In genomic region chr12:15928870-15929571, GRCh38 we compare ENCODE assay signal across 11 cellular contexts. TPM values are rescaled to one million over a fixed set of nuclear protein-coding genes. Genes with fewer than 3 reads are reported as not detected.
DNase-seq lines count a peak whose midpoint lies in the region; ATAC-seq and TF ChIP-seq lines count a peak whose summit lies in the region.
"Had no signal": no experiment of that assay in that cellular context is flagged by ENCODE, and none has a peak within 500 bp of the region (broad histone marks: within the 10 kb centered on the region; RNA-seq: fewer than 3 reads in every experiment).

No MANE protein-coding gene starts in this region.

- H3K14ac ChIP-seq in mesenchymal stem cell (ENCODE audit: low read length in 2 of 2), result no peak overlapping the region

- peak overlapping the region; percentile 32 for H3K27ac ChIP-seq in AG04450 (ENCODE audit: low read depth, low read length)
- no peak overlapping the region for H3K27ac ChIP-seq in HCT116 (ENCODE audit: low read depth, low read length)
- peak overlapping the region; percentile 56 for H3K27ac ChIP-seq in mesenchymal stem cell (ENCODE audit: low read length, poor library complexity, severe bottlenecking)
- H3K27ac ChIP-seq in CD8-positive, alpha-beta memory T cell (ENCODE audit: low read depth, low read length), result no peak overlapping the region
- H3K27ac ChIP-seq: uterus had no signal

- no TSS peak for BruUV-seq in HCT116 (replicated peaks; lab: Mats Ljungman, UMichigan)

- POLR2A ChIA-PET in AG04450 (lab: Yijun Ruan, JAX) (no interaction called here), HCT116 (lab: Charles Lee) (no interaction called here)
- POLR2A ChIA-PET in CD8-positive, alpha-beta memory T cell (lab: Charles Lee), result no interaction called here
- POLR2A ChIA-PET in activated CD4-positive, alpha-beta T cell treated with anti-CD3 and anti-CD28 coated beads for 36 hours (lab: Charles Lee), result no interaction called here

- no peak overlapping the region for H2BK15ac ChIP-seq in mesenchymal stem cell (ENCODE audit: low read depth, poor library complexity, severe bottlenecking)

- 53% methylated on average over 10 of the region's 10 CpGs for WGBS in mesenchymal stem cell

- no peak overlapping the region for H3K4ac ChIP-seq in mesenchymal stem cell (ENCODE audit: low read depth in 1 of 2, low read length in 2 of 2)

- no peak overlapping the region for H3K23ac ChIP-seq in mesenchymal stem cell (ENCODE audit: low read length in 2 of 2)

- intact Hi-C loops in HCT116 (cut with micrococcal nuclease), result no loop called here
- intact Hi-C loops in activated CD4-positive, alpha-beta T cell treated with anti-CD3 and anti-CD28 coated beads for 36 hours (cut with DNase I, micrococcal nuclease), result no loop called here

- H3K4me2 ChIP-seq in HCT116 (ENCODE audit: low read length) (peak overlapping the region; percentile 13; the same call in 1 of the 2 replicates), mesenchymal stem cell (ENCODE audit: low read length, poor library complexity, severe bottlenecking) (peak overlapping the region; percentile 13)

- in situ Hi-C loops in HAP-1 (cut with MboI; ENCODE audit: low sequenced_read_pairs), result no loop called here

- H4K91ac ChIP-seq in mesenchymal stem cell (ENCODE audit: low read length), result no peak overlapping the region

- no peak overlapping the region for H3K9ac ChIP-seq in HCT116 (ENCODE audit: low read length)
- H3K9ac ChIP-seq in mesenchymal stem cell (ENCODE audit: low read length), result peak overlapping the region; percentile 68

- peak overlapping the region; percentile 26 for H2AK5ac ChIP-seq in mesenchymal stem cell (ENCODE audit: low read length, severe bottlenecking)

- peak overlapping the region in 3 of 5 experiments; percentile 20 to 75 (median 72) for H3K27ac Mint-ChIP-seq in brain
- H3K27ac Mint-ChIP-seq in CD8-positive, alpha-beta memory T cell, result no peak overlapping the region
- no peak overlapping the region for H3K27ac Mint-ChIP-seq in activated CD4-positive, alpha-beta T cell treated with anti-CD3 and anti-CD28 coated beads for 36 hours

- TF ChIP-seq CTCF in AG04450 (IDR thresholded peaks at IDR 0.05; ENCODE audit: low read depth, low read length) (no peak), HCT116 (IDR thresholded peaks at IDR 0.05 in 2 of 3, conservative IDR thresholded peaks at IDR 0.05 in 1 of 3; ENCODE audit: borderline replicate concordance in 1 of 3, insufficient read depth in 1 of 3, low read depth in 2 of 3, low read length in 2 of 3) (no peak), brain (conservative IDR thresholded peaks at IDR 0.05) (no peak)

- H3K9me3 Mint-ChIP-seq in brain, result peaks cover 0 to 5% (median 2%) of the 10 kb centered on the region in 5 experiments
- H3K9me3 Mint-ChIP-seq in CD8-positive, alpha-beta memory T cell, result peaks cover 0 to 2% (median 0%) of the 10 kb centered on the region in 5 donors
- H3K9me3 Mint-ChIP-seq in activated CD4-positive, alpha-beta T cell treated with anti-CD3 and anti-CD28 coated beads for 36 hours (ENCODE audit: low read depth), result peaks cover 2% of the 10 kb centered on the region

- TF ChIP-seq POLR2A in HCT116 (IDR thresholded peaks at IDR 0.05; ENCODE audit: borderline replicate concordance, extremely low read depth, insufficient read depth, insufficient read length), result no peak

- no peaks in the 10 kb centered on the region for H4K20me1 ChIP-seq in HCT116 (ENCODE audit: insufficient read depth)

- no peak for TF ChIP-seq RAD21 in HCT116 (IDR thresholded peaks at IDR 0.05; ENCODE audit: low read depth)

- H3K36me3 Mint-ChIP-seq in brain, result peaks cover 4% of the 10 kb centered on the region
- peaks cover 0 to 12% (median 4%) of the 10 kb centered on the region in 3 donors for H3K36me3 Mint-ChIP-seq in CD8-positive, alpha-beta memory T cell
- H3K36me3 Mint-ChIP-seq in activated CD4-positive, alpha-beta T cell treated with anti-CD3 and anti-CD28 coated beads for 36 hours (ENCODE audit: low read depth), result peaks cover 5% of the 10 kb centered on the region

- H3K9me3 ChIP-seq in AG04450 (ENCODE audit: control insufficient read depth, insufficient read depth, low read length) (peaks cover 3% of the 10 kb centered on the region; the same call in 1 of the 2 replicates), HCT116 (ENCODE audit: control insufficient read depth in 1 of 2, insufficient read depth in 1 of 2, low read depth in 1 of 2, low read length in 2 of 2) (no peaks in the 10 kb centered on the region), mesenchymal stem cell (ENCODE audit: control insufficient read depth, low read length) (no peaks in the 10 kb centered on the region), HAP-1 (no peaks in the 10 kb centered on the region)
- H3K9me3 ChIP-seq in CD8-positive, alpha-beta memory T cell (ENCODE audit: low read length), result no peaks in the 10 kb centered on the region
- H3K9me3 ChIP-seq: uterus had no signal

- no peak overlapping the region for H3K18ac ChIP-seq in mesenchymal stem cell (ENCODE audit: low read depth in 1 of 2, low read length in 2 of 2)

- no peak overlapping the region for H2BK12ac ChIP-seq in mesenchymal stem cell (ENCODE audit: low read length in 2 of 2)

- no peak overlapping the region for H2AFZ ChIP-seq in HCT116 (ENCODE audit: low read depth, low read length, poor library complexity, severe bottlenecking)
- no peak overlapping the region for H2AFZ ChIP-seq in mesenchymal stem cell (ENCODE audit: low read depth, low read length)

- H3K79me1 ChIP-seq in mesenchymal stem cell (replicated peaks; ENCODE audit: low read length, poor library complexity, severe bottlenecking), result peaks cover 17% of the 10 kb centered on the region

- H2BK120ac ChIP-seq in mesenchymal stem cell (ENCODE audit: low read depth, low read length), result no peak overlapping the region

- H4K8ac ChIP-seq in mesenchymal stem cell (ENCODE audit: low read length), result no peak overlapping the region

- H3K27me3 ChIP-seq in AG04450 (ENCODE audit: control insufficient read depth, insufficient read depth, low read length) (no peaks in the 10 kb centered on the region), HCT116 (ENCODE audit: insufficient read depth, low read length) (no peaks in the 10 kb centered on the region), mesenchymal stem cell (ENCODE audit: control insufficient read depth in 1 of 2, insufficient read depth in 1 of 2, low read length in 2 of 2) (no peaks in the 10 kb centered on the region), HAP-1 (ENCODE audit: low read depth) (no peaks in the 10 kb centered on the region)
- H3K27me3 ChIP-seq in CD8-positive, alpha-beta memory T cell (ENCODE audit: insufficient read depth, low read length, poor library complexity, severe bottlenecking), result no peaks in the 10 kb centered on the region
- H3K27me3 ChIP-seq: uterus had no signal

- H3K79me2 ChIP-seq in HCT116 (ENCODE audit: insufficient read depth, low read length), result no peaks in the 10 kb centered on the region; the same call in 1 of the 2 replicates

- H2BK5ac ChIP-seq in mesenchymal stem cell (ENCODE audit: low read depth, low read length, poor library complexity, severe bottlenecking), result no peak overlapping the region

- RAD21 ChIA-PET in HCT116 (lab: Charles Lee; ENCODE audit: low non-redundant PET in 1 of 2, low total read pairs in 2 of 2, uncharacterized antibody in 2 of 2, unreplicated experiment in 2 of 2), result no interaction called here

- H3K4me3 Mint-ChIP-seq in brain, result peak overlapping the region in 4 of 5 experiments; percentile 15 to 72 (median 59)
- no peak overlapping the region for H3K4me3 Mint-ChIP-seq in CD8-positive, alpha-beta memory T cell
- no peak overlapping the region for H3K4me3 Mint-ChIP-seq in activated CD4-positive, alpha-beta T cell treated with anti-CD3 and anti-CD28 coated beads for 36 hours
- H3K4me3 Mint-ChIP-seq: CD4-positive, alpha-beta memory T cell had no signal

- H3K36me3 ChIP-seq in HCT116 (ENCODE audit: control insufficient read depth in 1 of 2, insufficient read depth in 2 of 2, low read length in 2 of 2) (no peaks in the 10 kb centered on the region), mesenchymal stem cell (ENCODE audit: control insufficient read depth in 1 of 2, insufficient read depth in 2 of 2, low read depth in 1 of 2, low read length in 2 of 2) (peaks cover 0 to 2% of the 10 kb centered on the region in 2 experiments), HAP-1 (replicated peaks) (no peaks in the 10 kb centered on the region)
- no peaks in the 10 kb centered on the region for H3K36me3 ChIP-seq in CD8-positive, alpha-beta memory T cell (ENCODE audit: insufficient read depth, low read length)
- H3K36me3 ChIP-seq: uterus had no signal

- DNase-seq in AG04450 (ENCODE audit: low read depth, low spot score), result no peak
- no peak for DNase-seq in HCT116 (ENCODE audit: low read depth, low spot score)
- DNase-seq in mesenchymal stem cell, result no peak
- DNase-seq in CD8-positive, alpha-beta memory T cell, result no peak
- DNase-seq in SKM-1 (lab: John Stamatoyannopoulos, UW; ENCODE audit: unreplicated experiment), result no peak
- no peak for DNase-seq in HAP-1 (ENCODE audit: low spot score in 2 of 2)
- DNase-seq in activated CD4-positive, alpha-beta T cell treated with anti-CD3 and anti-CD28 coated beads for 36 hours, result no peak
- DNase-seq: CD4-positive, alpha-beta memory T cell; NCI-H510A; uterus had no signal

- no peak for ATAC-seq in HCT116
- ATAC-seq in activated CD4-positive, alpha-beta T cell treated with anti-CD3 and anti-CD28 coated beads for 36 hours, result no peak

- no peaks in the 10 kb centered on the region for H3K27me3 Mint-ChIP-seq in brain
- no peaks in the 10 kb centered on the region for H3K27me3 Mint-ChIP-seq in CD8-positive, alpha-beta memory T cell
- no peaks in the 10 kb centered on the region for H3K27me3 Mint-ChIP-seq in activated CD4-positive, alpha-beta T cell treated with anti-CD3 and anti-CD28 coated beads for 36 hours
- H3K27me3 Mint-ChIP-seq: CD4-positive, alpha-beta memory T cell had no signal

- peaks cover 2 to 22% of the 10 kb centered on the region in 2 experiments; a peak in 3 of 4 replicates for H3K4me1 ChIP-seq in HCT116 (ENCODE audit: control insufficient read depth in 1 of 2, insufficient read depth in 2 of 2, low read length in 2 of 2)
- peaks cover 7% of the 10 kb centered on the region for H3K4me1 ChIP-seq in mesenchymal stem cell (ENCODE audit: control insufficient read depth, insufficient read depth, low read depth, low read length)
- H3K4me1 ChIP-seq in CD8-positive, alpha-beta memory T cell (ENCODE audit: insufficient read depth, low read length), result no peaks in the 10 kb centered on the region
- peaks cover 9% of the 10 kb centered on the region for H3K4me1 ChIP-seq in HAP-1
- H3K4me1 ChIP-seq: uterus had no signal

- H3K4me3 ChIP-seq in AG04450 (ENCODE audit: low read depth, low read length), result no peak overlapping the region
- H3K4me3 ChIP-seq in HCT116 (replicated peaks in 1 of 2; ENCODE audit: low read depth in 1 of 2, low read length in 2 of 2), result no peak overlapping the region
- peak overlapping the region in 1 of 2 experiments; percentile 65 for H3K4me3 ChIP-seq in mesenchymal stem cell (ENCODE audit: insufficient read depth in 1 of 2, low read depth in 1 of 2, low read length in 2 of 2)
- H3K4me3 ChIP-seq in CD8-positive, alpha-beta memory T cell (ENCODE audit: low read length), result no peak overlapping the region
- H3K4me3 ChIP-seq in HAP-1, result no peak overlapping the region
- H3K4me3 ChIP-seq: uterus had no signal

- CTCF ChIA-PET in AG04450 (lab: Charles Lee), result interaction anchor here (0.8 to 2.0 kb wide), 4 partner anchors 8 to 53 kb away, joined by 3 to 5 read pairs (median 4); partner anchors contain the start of gene DERA
- CTCF ChIA-PET in HCT116 (lab: Charles Lee), result no interaction called here
- CTCF ChIA-PET in CD8-positive, alpha-beta memory T cell (lab: Charles Lee), result no interaction called here
- CTCF ChIA-PET in activated CD4-positive, alpha-beta T cell treated with anti-CD3 and anti-CD28 coated beads for 36 hours (lab: Charles Lee), result interaction anchor here (0.6 to 1.4 kb wide), 4 partner anchors 8 to 339 kb away, joined by 3 to 7 read pairs (median 3); no protein-coding TSS in a partner anchor

- H3K9me2 ChIP-seq in HCT116 (ENCODE audit: insufficient read depth), result no peaks in the 10 kb centered on the region

- peaks cover 24% of the 10 kb centered on the region for H3K4me1 Mint-ChIP-seq in brain
- peaks cover 0 to 5% (median 4%) of the 10 kb centered on the region in 3 donors for H3K4me1 Mint-ChIP-seq in CD8-positive, alpha-beta memory T cell
- H3K4me1 Mint-ChIP-seq in activated CD4-positive, alpha-beta T cell treated with anti-CD3 and anti-CD28 coated beads for 36 hours, result peaks cover 5% of the 10 kb centered on the region

RNA-seq across cellular contexts. Expression of gene DERA, which starts 17.9 kb away (rescaled TPM):
- polyA plus RNA-seq in AG04450 (2011; rRNA removed), result 32.5 and 44.3 TPM in 2 replicates
- 22.4 and 30.9 TPM in 2 replicates for polyA minus RNA-seq in AG04450 (2011; rRNA and poly(A)+ RNA removed)
- 32.6 TPM for total RNA-seq in HCT116 (2021; ENCODE audit: unreplicated experiment)
- polyA plus RNA-seq in HCT116 (2012), result 16.3 and 24.5 TPM in 2 replicates
- polyA plus RNA-seq in brain (ENCODE audit: insufficient read depth, low read depth, low replicate concordance), result 51.1 TPM
- 13.8 TPM for polyA plus RNA-seq in mesenchymal stem cell (2013, experiment 1 of 2)
- polyA plus RNA-seq in mesenchymal stem cell (2013, experiment 2 of 2), result 14.0 TPM
- total RNA-seq in CD8-positive, alpha-beta memory T cell, result 10 to 100 TPM; 25.2 to 26.6 TPM
- 25.8 TPM for polyA plus RNA-seq in CD8-positive, alpha-beta memory T cell
- total RNA-seq in activated CD4-positive, alpha-beta T cell treated with anti-CD3 and anti-CD28 coated beads for 36 hours, result 10 to 100 TPM; 30.9 to 35.7 TPM

RNA-seq across cellular contexts. Expression of gene STRAP, which starts 46.8 kb away (rescaled TPM):
- polyA plus RNA-seq in AG04450 (2011; rRNA removed) (133 and 180 TPM in 2 replicates), brain (ENCODE audit: insufficient read depth, low read depth, low replicate concordance) (111 TPM)
- 151 and 152 TPM in 2 replicates for polyA minus RNA-seq in AG04450 (2011; rRNA and poly(A)+ RNA removed)
- 156 TPM for total RNA-seq in HCT116 (2021; ENCODE audit: unreplicated experiment)
- polyA plus RNA-seq in HCT116 (2012), result 80.4 and 81.4 TPM in 2 replicates
- polyA plus RNA-seq in mesenchymal stem cell (2013, experiment 1 of 2), result 205 TPM
- 207 TPM for polyA plus RNA-seq in mesenchymal stem cell (2013, experiment 2 of 2)
- 100 to 1,000 TPM; 179 to 185 TPM for total RNA-seq in CD8-positive, alpha-beta memory T cell
- 112 TPM for polyA plus RNA-seq in CD8-positive, alpha-beta memory T cell
- total RNA-seq in activated CD4-positive, alpha-beta T cell treated with anti-CD3 and anti-CD28 coated beads for 36 hours, result 100 to 1,000 TPM; 133 to 139 TPM

Comparison
In these comparisons a context has a peak if more than half of its experiments do, and no peak if none do; other contexts are left out.
1. H3K27ac ChIP-seq: peak in AG04450 (single experiment) and mesenchymal stem cell (single experiment); none in HCT116 (single experiment) and CD8-positive, alpha-beta memory T cell (single experiment).
2. H3K27ac Mint-ChIP-seq: peak in brain (3 of 5); none in CD8-positive, alpha-beta memory T cell (0 of 8) and activated CD4-positive, alpha-beta T cell treated with anti-CD3 and anti-CD28 coated beads for 36 hours (single experiment).
3. H3K4me3 Mint-ChIP-seq: peak in brain (4 of 5); none in CD8-positive, alpha-beta memory T cell (0 of 7) and activated CD4-positive, alpha-beta T cell treated with anti-CD3 and anti-CD28 coated beads for 36 hours (single experiment).
4. CTCF ChIA-PET loops: an anchor here in AG04450 (0.8 to 2.0 kb wide) and activated CD4-positive, alpha-beta T cell treated with anti-CD3 and anti-CD28 coated beads for 36 hours (0.6 to 1.4 kb wide); none called in HCT116 and CD8-positive, alpha-beta memory T cell.